ENCODE assay signal across 17 cellular contexts in the genomic region with DNA sequence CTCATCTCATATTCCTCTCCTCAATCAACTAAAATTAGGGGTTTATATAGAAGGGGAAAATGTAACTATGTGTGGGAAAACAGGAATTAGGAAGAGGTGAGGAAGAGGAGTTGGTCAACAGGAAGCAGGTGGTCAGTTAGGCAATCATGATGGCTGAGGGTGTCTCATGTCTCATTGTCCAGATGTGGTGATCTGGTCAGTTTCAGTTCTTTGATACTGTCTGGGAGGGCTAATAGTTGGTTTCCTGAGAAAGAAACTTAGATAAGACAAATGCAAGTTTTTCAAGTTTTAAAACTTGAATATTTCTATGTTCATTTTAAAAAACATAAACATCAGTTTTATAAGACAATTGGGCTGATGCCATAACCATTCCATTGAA.
DNase-seq lines count a peak whose midpoint lies in the region; ATAC-seq and TF ChIP-seq lines count a peak whose summit lies in the region.
"Had no signal": no experiment of that assay in that cellular context is flagged by ENCODE, and none has a peak within 500 bp of the region (broad histone marks: within the 10 kb centered on the region; RNA-seq: fewer than 3 reads in every experiment).

No MANE protein-coding gene starts in this region.

- DNase-seq in Right ventricle myocardium superior (no peak), left cardiac atrium (no peak), MV-4-11 (lab: John Stamatoyannopoulos, UW) (peak; percentile 82), gastrocnemius medialis (peak; percentile 19 to 25)
- DNase-seq: ACHN; BE2C; CD4-positive, alpha-beta T cell; DMS153; DMS79; GDM1; GM23248; HCEC 1CT had no signal

- H3K27me3 ChIP-seq in BLaER1 treated with 17β-estradiol and CSF1 and Interleukin-3, amounts not matched to agents 10 nM and 100 nM = no peaks in the 10 kb centered on the region
- no peaks in the 10 kb centered on the region for H3K27me3 ChIP-seq in gastrocnemius medialis
- H3K27me3 ChIP-seq: BE2C had no signal

- intact Hi-C loops in Right ventricle myocardium superior (cut with DNase I) (no loop called here), left cardiac atrium (cut with DNase I) (no loop called here), gastrocnemius medialis (cut with DNase I; ENCODE audit: low total_unique reads) (no loop called here)

- H3K9ac ChIP-seq in BLaER1 treated with 17β-estradiol and CSF1 and Interleukin-3, amounts not matched to agents 10 nM and 100 nM = peak overlapping the region in 3 of 11 experiments; percentile 1 to 34 (median 22); a peak in 2 of 22 replicates
- H3K9ac ChIP-seq: GM23248 had no signal

- H4K20me1 ChIP-seq in BLaER1 treated with 17β-estradiol and CSF1 and Interleukin-3, amounts not matched to agents 10 nM and 100 nM = no peaks in the 10 kb centered on the region

- TF ChIP-seq CTCF in gastrocnemius medialis (IDR thresholded peaks at IDR 0.05 in 4 of 5, conservative IDR thresholded peaks at IDR 0.05 in 1 of 5) = no peak

- H3K36me3 ChIP-seq in BLaER1 treated with 17β-estradiol and CSF1 and Interleukin-3, amounts not matched to agents 10 nM and 100 nM = no peaks in the 10 kb centered on the region
- H3K36me3 ChIP-seq in gastrocnemius medialis = no peaks in the 10 kb centered on the region
- H3K36me3 ChIP-seq: BE2C had no signal

- peaks cover 0 to 15% (median 0%) of the 10 kb centered on the region in 11 experiments; a peak in 6 of 22 replicates for H3K9me3 ChIP-seq in BLaER1 treated with 17β-estradiol and CSF1 and Interleukin-3, amounts not matched to agents 10 nM and 100 nM (replicated peaks in 1 of 11)
- H3K9me3 ChIP-seq in gastrocnemius medialis = no peaks in the 10 kb centered on the region
- H3K9me3 ChIP-seq: BE2C had no signal

- peak overlapping the region in 9 of 11 experiments; percentile 12 to 72 (median 50); a peak in 17 of 22 replicates for H3K4me2 ChIP-seq in BLaER1 treated with 17β-estradiol and CSF1 and Interleukin-3, amounts not matched to agents 10 nM and 100 nM

- no peak for TF ChIP-seq POLR2A in gastrocnemius medialis (IDR thresholded peaks at IDR 0.05)

- H3K4me1 ChIP-seq in BLaER1 treated with 17β-estradiol and CSF1 and Interleukin-3, amounts not matched to agents 10 nM and 100 nM = peaks cover 0 to 26% (median 14%) of the 10 kb centered on the region in 10 experiments; a peak in 16 of 20 replicates
- no peaks in the 10 kb centered on the region for H3K4me1 ChIP-seq in gastrocnemius medialis
- H3K4me1 ChIP-seq: BE2C had no signal

- in situ Hi-C loops in gastrocnemius medialis (cut with MboI; ENCODE audit: low sequenced_read_pairs in 4 of 4) = no loop called here

- peak overlapping the region in 8 of 11 experiments; percentile 51 to 72 (median 69); a peak in 14 of 22 replicates for H3K27ac ChIP-seq in BLaER1 treated with 17β-estradiol and CSF1 and Interleukin-3, amounts not matched to agents 10 nM and 100 nM
- peak overlapping the region in 1 of 4 donors; percentile 12 for H3K27ac ChIP-seq in gastrocnemius medialis
- H3K27ac ChIP-seq: C4-2B, GM23248 had no signal

- no peak overlapping the region; a peak in 1 of 20 replicates for H3K4me3 ChIP-seq in BLaER1 treated with 17β-estradiol and CSF1 and Interleukin-3, amounts not matched to agents 10 nM and 100 nM
- no peak overlapping the region for H3K4me3 ChIP-seq in gastrocnemius medialis
- H3K4me3 ChIP-seq: GM23248 had no signal

- peak; percentile 81 for ATAC-seq in Right ventricle myocardium superior (ENCODE audit: poor library complexity)
- ATAC-seq in left cardiac atrium = no peak
- ATAC-seq in gastrocnemius medialis = peak; percentile 49 to 65
- ATAC-seq in HG03565 (IDR thresholded peaks at IDR 0.05; ENCODE audit: unreplicated experiment) = no peak
- no peak for ATAC-seq in HG02763 (IDR thresholded peaks at IDR 0.05; ENCODE audit: unreplicated experiment)
- ATAC-seq: HepG2 had no signal

Comparison
In these comparisons a context has a peak if more than half of its experiments do, and no peak if none do; other contexts are left out.
1. ATAC-seq: peak in Right ventricle myocardium superior (single experiment) and gastrocnemius medialis (2 of 2); none in left cardiac atrium (0 of 2), HG03565 (single experiment) and HG02763 (single experiment).
2. DNase-seq: peak in MV-4-11 (single experiment) and gastrocnemius medialis (2 of 2); none in Right ventricle myocardium superior (single experiment) and left cardiac atrium (single experiment).